ENCODE assay signal across 3 cellular contexts in the genomic region with DNA sequence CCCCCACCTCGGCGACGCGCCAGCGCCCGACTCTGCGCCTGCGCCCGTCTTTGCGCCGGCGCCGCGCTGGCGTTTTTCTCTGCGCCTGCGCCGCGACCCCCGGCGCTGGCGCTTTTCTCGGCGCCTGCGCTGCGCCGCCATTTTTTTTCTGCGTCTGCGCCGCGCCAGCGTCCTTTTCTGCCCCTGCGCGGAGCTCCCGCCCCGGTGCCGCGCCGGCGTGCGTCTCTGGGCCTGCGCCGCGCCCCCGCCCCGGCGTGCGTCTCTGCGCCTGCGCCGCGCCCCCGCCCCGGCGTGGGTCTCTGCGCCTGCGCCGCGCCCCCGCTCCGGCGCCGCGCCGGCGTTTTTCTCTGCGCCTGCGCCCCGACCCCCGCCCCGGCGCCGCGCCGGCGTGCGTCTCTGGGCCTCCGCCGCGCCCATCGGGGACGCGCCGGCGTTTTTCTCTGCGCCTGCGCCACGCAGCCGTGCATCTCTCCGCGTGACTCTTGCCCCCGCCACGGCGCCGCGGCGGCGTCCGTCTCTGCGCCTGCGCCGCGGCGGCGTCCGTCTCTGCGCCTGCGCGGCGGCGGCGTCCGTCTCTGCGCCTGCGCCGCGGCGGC. TPM values are rescaled to one million over a fixed set of nuclear protein-coding genes. Genes with fewer than 3 reads are reported as not detected.
"Had no signal": no experiment of that assay in that cellular context is flagged by ENCODE, and none has a peak within 500 bp of the region (broad histone marks: within the 10 kb centered on the region; RNA-seq: fewer than 3 reads in every experiment).

No MANE protein-coding gene starts in this region.

RNA-seq across cellular contexts. Expression of a gene that starts 52.4 kb away (rescaled TPM):
- total RNA-seq: activated B cell treated with CpG ODN at 0.5 μM for 24 hours; activated CD4-positive, alpha-beta memory T cell treated with anti-CD3 and anti-CD28 coated beads for 36 hours; Right ventricle myocardium superior had no signal

RNA-seq across cellular contexts. Expression of a gene that starts 56.9 kb away (rescaled TPM):
- total RNA-seq: activated B cell treated with CpG ODN at 0.5 μM for 24 hours; activated CD4-positive, alpha-beta memory T cell treated with anti-CD3 and anti-CD28 coated beads for 36 hours; Right ventricle myocardium superior had no signal
